In genomic region chr4:8614365-8615193, GRCh38 we compare ENCODE assay signal across 25 cellular contexts. TPM values are rescaled to one million over a fixed set of nuclear protein-coding genes. Genes with fewer than 3 reads are reported as not detected.
"Had no signal": no experiment of that assay in that cellular context is flagged by ENCODE, and none has a peak within 500 bp of the region (broad histone marks: within the 10 kb centered on the region; RNA-seq: fewer than 3 reads in every experiment).

No MANE protein-coding gene starts in this region.

- ATAC-seq: esophagus mucosa; heart left ventricle; naive thymus-derived CD8-positive, alpha-beta T cell had no signal

- H3K4me1 ChIP-seq: prostate gland, tibial nerve had no signal

- H3K36me3 ChIP-seq: brain microvascular endothelial cell, heart left ventricle, prostate gland, tibial nerve had no signal

- H3K27me3 ChIP-seq: brain microvascular endothelial cell, tibial nerve had no signal

- H3K9me3 ChIP-seq: heart left ventricle, prostate gland, tibial nerve had no signal

- DNase-seq: activated CD4-positive, alpha-beta T cell treated with anti-CD3 and anti-CD28 coated beads for 4 hours; activated CD4-positive, alpha-beta T cell treated with anti-CD3 and anti-CD28 coated beads, Interleukin-2, amount 50 U/mL, for 4 hours; activated CD8-positive, alpha-beta memory T cell treated with anti-CD3 and anti-CD28 coated beads, Interleukin-2, amount 50 U/mL, for 4 hours; activated gamma-delta T cell; activated naive CD4-positive, alpha-beta T cell treated with anti-CD3 and anti-CD28 coated beads, Interleukin-2, amount 10 ng/mL, durations not matched to agents 7 days and 5 days; activated naive CD8-positive, alpha-beta T cell treated with anti-CD3 and anti-CD28 coated beads, Interleukin-2, amount 10 ng/mL, durations not matched to agents 7 days and 5 days; activated T-cell treated with anti-CD3 and anti-CD28 coated beads, Interleukin-2, amount 50 U/mL, for 1 hour; brain microvascular endothelial cell; caudate nucleus; endodermal cell; foreskin fibroblast; retina; stimulated activated CD4-positive, alpha-beta T cell treated with anti-CD3 and anti-CD28 coated beads, Interleukin-15, amount 100 ng/mL, for 24 hours; stimulated activated CD4-positive, alpha-beta T cell treated with anti-CD3 and anti-CD28 coated beads, Interleukin-2, amount 100 ng/mL, for 24 hours; stimulated activated naive CD4-positive, alpha-beta T cell; SW 1271; T-helper 9 cell had no signal

- H3K27ac ChIP-seq: brain microvascular endothelial cell, heart left ventricle, prostate gland, tibial nerve, VCaP had no signal

- H3K4me3 ChIP-seq: heart left ventricle, prostate gland, tibial nerve had no signal

RNA-seq across cellular contexts. Expression of gene CPZ, which starts 22.0 kb away (rescaled TPM):
- total RNA-seq: activated CD8-positive, alpha-beta memory T cell treated with anti-CD3 and anti-CD28 coated beads for 36 hours; activated naive CD8-positive, alpha-beta T cell treated with anti-CD3 and anti-CD28 coated beads, Interleukin-2, amount 10 ng/mL, durations not matched to agents 7 days and 5 days; naive thymus-derived CD8-positive, alpha-beta T cell had no signal
- polyA plus RNA-seq: naive thymus-derived CD8-positive, alpha-beta T cell had no signal

RNA-seq across cellular contexts. Expression of gene GPR78, which starts 34.4 kb away (rescaled TPM):
- total RNA-seq: activated CD8-positive, alpha-beta memory T cell treated with anti-CD3 and anti-CD28 coated beads for 36 hours; activated naive CD8-positive, alpha-beta T cell treated with anti-CD3 and anti-CD28 coated beads, Interleukin-2, amount 10 ng/mL, durations not matched to agents 7 days and 5 days; lower leg skin; naive thymus-derived CD8-positive, alpha-beta T cell; tibial nerve had no signal
- polyA plus RNA-seq: heart left ventricle; naive thymus-derived CD8-positive, alpha-beta T cell had no signal
